Comparison of ENCODE assay signal across 22 cellular contexts in genomic region chr20:29430531-29430930, GRCh38.
A peak's percentile ranks its signal among the peaks of the same experiment; 100 is the strongest.
DNase-seq lines count a peak whose midpoint lies in the region; ATAC-seq, FAIRE-seq and TF ChIP-seq lines count a peak whose summit lies in the region.
"Had no signal": no experiment of that assay in that cellular context is flagged by ENCODE, and none has a peak within 500 bp of the region (broad histone marks: within the 10 kb centered on the region; RNA-seq: fewer than 3 reads in every experiment).

No MANE protein-coding gene starts in this region.

- H3K9me3 ChIP-seq in BE2C (no peaks in the 10 kb centered on the region), NT2/D1 (ENCODE audit: insufficient read depth, low read length) (no peaks in the 10 kb centered on the region)
- H3K9me3 ChIP-seq: BLaER1 treated with 17β-estradiol and CSF1 and Interleukin-3, amounts not matched to agents 10 nM and 100 nM; HAP-1 had no signal

- ATAC-seq in HG02759 (IDR thresholded peaks at IDR 0.05; ENCODE audit: unreplicated experiment): no peak
- ATAC-seq in activated naive CD8-positive, alpha-beta T cell treated with anti-CD3 and anti-CD28 coated beads, Interleukin-2, amount 50 U/mL, for 24 hours: no peak

- no peak for FAIRE-seq in urothelium cell line (lab: Jason Lieb, UNC)
- FAIRE-seq: A204.1, D721Med, G401.6, GM12892, H54 had no signal

- H3K36me3 ChIP-seq in BE2C (no peaks in the 10 kb centered on the region), NT2/D1 (ENCODE audit: insufficient read depth, insufficient read length, low read length) (no peaks in the 10 kb centered on the region)
- H3K36me3 ChIP-seq: BLaER1 treated with 17β-estradiol and CSF1 and Interleukin-3, amounts not matched to agents 10 nM and 100 nM; HAP-1 had no signal

- peaks cover 14% of the 10 kb centered on the region for H3K27me3 Mint-ChIP-seq in activated naive CD8-positive, alpha-beta T cell treated with anti-CD3 and anti-CD28 coated beads, Interleukin-2, amount 50 U/mL, for 24 hours
- H3K27me3 Mint-ChIP-seq: B cell had no signal

- peak; percentile 9 for DNase-seq in NCI-H82 (lab: John Stamatoyannopoulos, UW)
- DNase-seq in NCI-H82 treated with DMSO at 0.1 percent for 48 hours (lab: John Stamatoyannopoulos, UW; ENCODE audit: unreplicated experiment): no peak
- DNase-seq in BE2C: no peak
- no peak for DNase-seq in NT2/D1 (ENCODE audit: low read depth, low spot score)
- DNase-seq in urothelium cell line (ENCODE audit: low spot score): peak; percentile 42
- no peak for DNase-seq in activated naive CD8-positive, alpha-beta T cell treated with anti-CD3 and anti-CD28 coated beads, Interleukin-2, amount 50 U/mL, for 24 hours
- DNase-seq: CD4-positive, alpha-beta T cell; CD8-positive, alpha-beta memory T cell; DMS 273 treated with DMSO at 0.1 percent for 48 hours; DMS79; GOT3; HFFc6 had no signal

- H3K27ac Mint-ChIP-seq in activated naive CD8-positive, alpha-beta T cell treated with anti-CD3 and anti-CD28 coated beads, Interleukin-2, amount 50 U/mL, for 24 hours: no peak overlapping the region
- H3K27ac Mint-ChIP-seq: B cell; CD14-positive monocyte; CD4-positive, alpha-beta T cell; CD8-positive, alpha-beta memory T cell; HFFc6 had no signal

- H3K4me1 ChIP-seq in BE2C: no peaks in the 10 kb centered on the region
- H3K4me1 ChIP-seq in NT2/D1 (ENCODE audit: insufficient read depth, insufficient read length): no peaks in the 10 kb centered on the region
- H3K4me1 ChIP-seq: BLaER1 treated with 17β-estradiol and CSF1 and Interleukin-3, amounts not matched to agents 10 nM and 100 nM; HAP-1 had no signal

- no peak overlapping the region for H3K9ac ChIP-seq in NT2/D1 (ENCODE audit: insufficient read length, low read depth)
- H3K9ac ChIP-seq: BLaER1 treated with 17β-estradiol and CSF1 and Interleukin-3, amounts not matched to agents 10 nM and 100 nM had no signal

- no peaks in the 10 kb centered on the region for H3K4me1 Mint-ChIP-seq in activated naive CD8-positive, alpha-beta T cell treated with anti-CD3 and anti-CD28 coated beads, Interleukin-2, amount 50 U/mL, for 24 hours
- H3K4me1 Mint-ChIP-seq: B cell; CD14-positive monocyte; CD8-positive, alpha-beta memory T cell had no signal

- TF ChIP-seq CTCF in BE2C (IDR thresholded peaks at IDR 0.05; ENCODE audit: low read depth, low read length): no peak

- H3K4me3 ChIP-seq in BE2C (ENCODE audit: low read depth, low read length) (0 out of 2 replicates have a peak overlapping the region, but pooled peaks have one; percentile 8), NT2/D1 (ENCODE audit: insufficient read length, low read depth) (peak overlapping the region; percentile 11)
- H3K4me3 ChIP-seq: BLaER1 treated with 17β-estradiol and CSF1 and Interleukin-3, amounts not matched to agents 10 nM and 100 nM; HAP-1 had no signal

- H3K27me3 ChIP-seq in BE2C: peaks cover 7% of the 10 kb centered on the region
- H3K27me3 ChIP-seq in NT2/D1 (ENCODE audit: insufficient read depth, insufficient read length): peaks cover 32% of the 10 kb centered on the region
- H3K27me3 ChIP-seq: BLaER1 treated with 17β-estradiol and CSF1 and Interleukin-3, amounts not matched to agents 10 nM and 100 nM had no signal

- no peaks in the 10 kb centered on the region for H3K36me3 Mint-ChIP-seq in activated naive CD8-positive, alpha-beta T cell treated with anti-CD3 and anti-CD28 coated beads, Interleukin-2, amount 50 U/mL, for 24 hours (ENCODE audit: low read depth)
- H3K36me3 Mint-ChIP-seq: CD14-positive monocyte; CD8-positive, alpha-beta memory T cell had no signal

- no peak overlapping the region for H3K4me3 Mint-ChIP-seq in activated naive CD8-positive, alpha-beta T cell treated with anti-CD3 and anti-CD28 coated beads, Interleukin-2, amount 50 U/mL, for 24 hours
- H3K4me3 Mint-ChIP-seq: B cell; CD14-positive monocyte; CD4-positive, alpha-beta T cell; CD8-positive, alpha-beta memory T cell; HFFc6 had no signal

- peaks cover 9% of the 10 kb centered on the region for H3K9me3 Mint-ChIP-seq in activated naive CD8-positive, alpha-beta T cell treated with anti-CD3 and anti-CD28 coated beads, Interleukin-2, amount 50 U/mL, for 24 hours
- H3K9me3 Mint-ChIP-seq: CD4-positive, alpha-beta T cell had no signal

Comparison
In these comparisons a context has a peak if more than half of its experiments do, and no peak if none do; other contexts are left out.
1. DNase-seq: peak in NCI-H82 (single experiment) and urothelium cell line (single experiment); none in NCI-H82 treated with DMSO at 0.1 percent for 48 hours (single experiment), BE2C (single experiment), NT2/D1 (single experiment) and activated naive CD8-positive, alpha-beta T cell treated with anti-CD3 and anti-CD28 coated beads, Interleukin-2, amount 50 U/mL, for 24 hours (single experiment).